ENCODE assay signal across 12 cellular contexts in genomic region chr3:38121451-38121831, GRCh38.
"Had no signal": no experiment of that assay in that cellular context is flagged by ENCODE, and none has a peak within 500 bp of the region (broad histone marks: within the 10 kb centered on the region; RNA-seq: fewer than 3 reads in every experiment).

No MANE protein-coding gene starts in this region.

- H3K27ac ChIP-seq: cardiac muscle cell, gastrocnemius medialis, heart left ventricle, WERI-Rb-1 had no signal

- H3K27ac Mint-ChIP-seq: activated CD8-positive, alpha-beta T cell treated with anti-CD3 and anti-CD28 coated beads for 36 hours; activated naive CD4-positive, alpha-beta T cell treated with anti-CD3 and anti-CD28 coated beads, Interleukin-2, amount 10 ng/mL, durations not matched to agents 7 days and 5 days; activated T-helper 2 cell treated with anti-CD3 and anti-CD28 coated beads, Interferon-gamma antibody, Interleukin-2, Interleukin-4, amounts not matched to agents 10 μg/mL and 5 μg/mL and 100 μg/mL, durations not matched to agents 14 hours and 24 hours and 36 hours; mesothelial cell of epicardium; T-helper 17 cell had no signal

- H3K4me1 ChIP-seq: gastrocnemius medialis had no signal

- H3K9me3 ChIP-seq: gastrocnemius medialis, heart left ventricle had no signal

- H3K4me3 Mint-ChIP-seq: activated CD8-positive, alpha-beta T cell treated with anti-CD3 and anti-CD28 coated beads for 36 hours; activated naive CD4-positive, alpha-beta T cell treated with anti-CD3 and anti-CD28 coated beads, Interleukin-2, amount 10 ng/mL, durations not matched to agents 7 days and 5 days; mesothelial cell of epicardium had no signal

- DNase-seq: activated CD4-positive, alpha-beta T cell treated with anti-CD3 and anti-CD28 coated beads for 4 hours; activated CD8-positive, alpha-beta T cell treated with anti-CD3 and anti-CD28 coated beads for 36 hours; activated naive CD4-positive, alpha-beta T cell treated with anti-CD3 and anti-CD28 coated beads, Interleukin-2, amount 10 ng/mL, durations not matched to agents 7 days and 5 days; erythroblast; gastrocnemius medialis; WERI-Rb-1 had no signal

- H3K9me3 Mint-ChIP-seq: activated CD8-positive, alpha-beta T cell treated with anti-CD3 and anti-CD28 coated beads for 36 hours; activated naive CD4-positive, alpha-beta T cell treated with anti-CD3 and anti-CD28 coated beads, Interleukin-2, amount 10 ng/mL, durations not matched to agents 7 days and 5 days; activated T-helper 2 cell treated with anti-CD3 and anti-CD28 coated beads, Interferon-gamma antibody, Interleukin-2, Interleukin-4, amounts not matched to agents 10 μg/mL and 5 μg/mL and 100 μg/mL, durations not matched to agents 14 hours and 24 hours and 36 hours; mesothelial cell of epicardium had no signal

- H3K4me3 ChIP-seq: cardiac muscle cell, dorsolateral prefrontal cortex, gastrocnemius medialis, heart left ventricle had no signal

- H3K4me1 Mint-ChIP-seq: mesothelial cell of epicardium had no signal

- ATAC-seq: activated CD8-positive, alpha-beta T cell treated with anti-CD3 and anti-CD28 coated beads for 36 hours; gastrocnemius medialis; heart left ventricle; T-helper 17 cell had no signal

- H3K27me3 Mint-ChIP-seq: activated CD8-positive, alpha-beta T cell treated with anti-CD3 and anti-CD28 coated beads for 36 hours; activated naive CD4-positive, alpha-beta T cell treated with anti-CD3 and anti-CD28 coated beads, Interleukin-2, amount 10 ng/mL, durations not matched to agents 7 days and 5 days; T-helper 17 cell had no signal

- H3K27me3 ChIP-seq: cardiac muscle cell, dorsolateral prefrontal cortex, gastrocnemius medialis, heart left ventricle had no signal
